ENCODE assay signal across 25 cellular contexts in the genomic region with DNA sequence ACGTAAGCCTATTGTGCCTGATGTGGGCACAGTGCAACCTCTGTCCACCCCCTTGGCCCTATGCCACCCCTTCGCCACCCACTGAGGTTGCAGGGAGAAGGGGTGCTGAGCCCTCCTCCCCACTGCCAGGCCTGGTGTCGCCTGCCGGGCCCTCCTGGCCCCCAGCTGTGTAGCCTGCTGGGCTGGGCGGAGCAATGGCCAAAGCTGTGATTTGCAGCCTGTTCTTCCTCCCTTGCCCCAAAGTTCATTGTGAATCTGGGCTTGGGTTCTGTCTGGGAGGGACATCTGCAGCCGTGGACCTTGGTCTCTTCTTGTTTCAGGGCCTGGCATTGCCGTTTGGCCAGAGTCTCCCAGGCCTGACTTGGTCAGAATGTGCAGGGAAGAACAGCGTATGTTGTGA.
"Had no signal": no experiment of that assay in that cellular context is flagged by ENCODE, and none has a peak within 500 bp of the region (broad histone marks: within the 10 kb centered on the region; RNA-seq: fewer than 3 reads in every experiment).

No MANE protein-coding gene starts in this region.

- DNase-seq: activated CD4-positive, alpha-beta T cell treated with anti-CD3 and anti-CD28 coated beads for 36 hours; activated CD4-positive, alpha-beta T cell treated with anti-CD3 and anti-CD28 coated beads, Interleukin-2, amount 50 U/mL, for 48 hours; activated CD8-positive, alpha-beta memory T cell treated with anti-CD3 and anti-CD28 coated beads, Interleukin-2, amount 50 U/mL, for 48 hours; activated naive CD4-positive, alpha-beta T cell treated with Interleukin-2 at 50 U/mL for 16 hours; activated naive CD8-positive, alpha-beta T cell treated with anti-CD3 and anti-CD28 coated beads for 36 hours; activated T-cell treated with anti-CD3 and anti-CD28 coated beads, Interleukin-2, amount 50 U/mL, for 4 hours; effector memory CD4-positive, alpha-beta T cell; foreskin keratinocyte; left lung; occipital lobe; sigmoid colon; stimulated activated CD4-positive, alpha-beta T cell treated with anti-CD3 and anti-CD28 coated beads, Interleukin-15, amount 100 ng/mL, for 24 hours; stimulated activated CD8-positive, alpha-beta memory T cell treated with anti-CD3 and anti-CD28 coated beads, Interleukin-4, amount 100 ng/mL, for 48 hours; stimulated activated naive B cell treated with anti-CD40 and anti-IgM and Interleukin-4, amounts not matched to agents 10 μg/mL and 1 μg/mL and 100 μg/mL, for 72 hours; T-cell; testis had no signal

- H3K36me3 ChIP-seq: breast epithelium, left lung, sigmoid colon had no signal

- H3K27me3 ChIP-seq: left lung, sigmoid colon, testis had no signal

- ATAC-seq: activated CD4-positive, alpha-beta T cell treated with anti-CD3 and anti-CD28 coated beads for 36 hours; activated T-cell treated with anti-CD3 and anti-CD28 coated beads, Interleukin-2, amount 50 U/mL, for 4 hours; foreskin keratinocyte; left lung; stimulated activated naive B cell treated with anti-CD40 and anti-IgM and Interleukin-4, amounts not matched to agents 10 μg/mL and 1 μg/mL and 100 μg/mL, for 72 hours; T-cell had no signal

- FAIRE-seq: astrocyte, colon, TTC549 had no signal

- H3K4me3 ChIP-seq: breast epithelium, left lung, sigmoid colon, smooth muscle cell, testis had no signal

- H3K27ac ChIP-seq: breast epithelium, foreskin keratinocyte, left lung had no signal

- H3K9me3 Mint-ChIP-seq: activated naive CD8-positive, alpha-beta T cell treated with anti-CD3 and anti-CD28 coated beads for 36 hours; activated T-cell treated with anti-CD3 and anti-CD28 coated beads, Interleukin-2, amount 50 U/mL, for 4 hours; activated T-helper 2 cell treated with anti-CD3 and anti-CD28 coated beads, Interferon-gamma antibody, Interleukin-2, Interleukin-4, amounts not matched to agents 10 μg/mL and 5 μg/mL and 100 μg/mL, durations not matched to agents 14 hours and 24 hours and 36 hours; central memory CD8-positive, alpha-beta T cell; stimulated activated naive B cell treated with anti-CD40 and anti-IgM and Interleukin-4, amounts not matched to agents 10 μg/mL and 1 μg/mL and 100 μg/mL, for 72 hours; T-cell; T-helper 2 cell treated with Interferon-gamma antibody and Interleukin-4, amounts not matched to agents 5 μg/mL and 100 μg/mL, for 36 hours; type B pancreatic cell had no signal

- H3K4me1 ChIP-seq: breast epithelium, foreskin keratinocyte, left lung had no signal

- H3K4me1 Mint-ChIP-seq: activated CD4-positive, alpha-beta T cell treated with anti-CD3 and anti-CD28 coated beads for 36 hours; activated naive CD8-positive, alpha-beta T cell treated with anti-CD3 and anti-CD28 coated beads for 36 hours; central memory CD8-positive, alpha-beta T cell; stimulated activated naive B cell treated with anti-CD40 and anti-IgM and Interleukin-4, amounts not matched to agents 10 μg/mL and 1 μg/mL and 100 μg/mL, for 72 hours; T-cell had no signal

- H3K27ac Mint-ChIP-seq: activated CD4-positive, alpha-beta T cell treated with anti-CD3 and anti-CD28 coated beads for 36 hours; activated naive CD8-positive, alpha-beta T cell treated with anti-CD3 and anti-CD28 coated beads for 36 hours; activated T-helper 2 cell treated with anti-CD3 and anti-CD28 coated beads, Interferon-gamma antibody, Interleukin-2, Interleukin-4, amounts not matched to agents 10 μg/mL and 5 μg/mL and 100 μg/mL, durations not matched to agents 14 hours and 24 hours and 36 hours; stimulated activated naive B cell treated with anti-CD40 and anti-IgM and Interleukin-4, amounts not matched to agents 10 μg/mL and 1 μg/mL and 100 μg/mL, for 72 hours; T-cell; T-helper 2 cell treated with Interferon-gamma antibody and Interleukin-4, amounts not matched to agents 5 μg/mL and 100 μg/mL, for 36 hours; type B pancreatic cell had no signal

- H3K36me3 Mint-ChIP-seq: activated naive CD8-positive, alpha-beta T cell treated with anti-CD3 and anti-CD28 coated beads for 36 hours; stimulated activated naive B cell treated with anti-CD40 and anti-IgM and Interleukin-4, amounts not matched to agents 10 μg/mL and 1 μg/mL and 100 μg/mL, for 72 hours; T-cell; type B pancreatic cell had no signal

- H3K4me3 Mint-ChIP-seq: activated CD4-positive, alpha-beta T cell treated with anti-CD3 and anti-CD28 coated beads for 36 hours; activated naive CD8-positive, alpha-beta T cell treated with anti-CD3 and anti-CD28 coated beads for 36 hours; activated T-cell treated with anti-CD3 and anti-CD28 coated beads, Interleukin-2, amount 50 U/mL, for 4 hours; central memory CD8-positive, alpha-beta T cell; stimulated activated naive B cell treated with anti-CD40 and anti-IgM and Interleukin-4, amounts not matched to agents 10 μg/mL and 1 μg/mL and 100 μg/mL, for 72 hours; T-cell; T-helper 2 cell treated with Interferon-gamma antibody and Interleukin-4, amounts not matched to agents 5 μg/mL and 100 μg/mL, for 36 hours had no signal

- H3K9me3 ChIP-seq: breast epithelium, left lung, sigmoid colon, testis had no signal
